ENCODE assay signal across 8 cellular contexts in the genomic region with DNA sequence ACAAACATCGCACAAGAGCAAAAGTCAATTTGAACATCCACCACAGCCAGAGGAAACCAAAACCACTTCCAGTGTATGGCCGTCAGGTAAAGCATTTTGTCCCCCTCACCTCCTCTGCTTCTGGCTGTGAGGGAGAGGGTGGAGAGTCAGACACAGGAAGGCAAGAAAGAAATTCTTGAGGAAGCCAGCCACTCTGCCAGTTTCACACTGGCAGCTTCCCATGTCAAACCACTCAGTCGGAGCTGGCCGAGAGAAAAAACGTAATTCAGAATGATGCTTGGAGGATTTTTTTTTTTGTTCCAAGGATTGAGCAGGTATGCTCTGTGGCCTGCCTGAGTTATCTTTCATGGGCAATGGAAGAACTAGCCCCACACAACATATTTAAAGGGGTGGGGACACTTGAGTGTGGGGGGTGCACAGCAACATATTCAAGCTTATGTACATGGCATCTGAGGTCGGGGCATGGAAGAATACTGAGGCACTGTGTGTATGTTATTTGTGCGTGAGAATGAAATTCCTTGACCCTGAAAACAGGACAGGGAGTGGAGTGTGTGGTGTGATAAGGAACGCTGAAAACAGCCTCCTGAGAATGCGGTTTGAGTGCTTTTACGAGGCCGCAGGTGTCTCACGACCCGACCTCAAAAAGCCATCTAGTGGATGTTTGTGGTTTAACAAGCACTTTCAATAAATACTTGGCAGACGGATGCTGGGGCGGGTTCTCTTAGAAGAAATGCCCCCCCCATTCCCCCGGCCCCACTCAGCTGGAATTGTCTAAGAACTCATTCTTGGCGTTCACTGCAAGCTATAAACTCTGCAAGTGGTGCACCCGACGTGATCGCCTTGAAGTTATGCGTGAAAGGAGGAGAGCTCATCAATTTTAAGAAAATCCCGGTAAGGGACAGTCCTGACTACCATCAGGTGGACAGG. TPM values are rescaled to one million over a fixed set of nuclear protein-coding genes. Genes with fewer than 3 reads are reported as not detected.
A peak's percentile ranks its signal among the peaks of the same experiment; 100 is the strongest.
DNase-seq lines count a peak whose midpoint lies in the region; ATAC-seq lines count a peak whose summit lies in the region.

No MANE protein-coding gene starts in this region.

- no peaks in the 10 kb centered on the region for H3K27me3 ChIP-seq in mesendoderm (ENCODE audit: insufficient read depth, low read length, poor library complexity)

- no peak overlapping the region for H3K4me2 ChIP-seq in mesendoderm (ENCODE audit: low read length)

- peak; percentile 13 for ATAC-seq in HG03439 (IDR thresholded peaks at IDR 0.05; ENCODE audit: unreplicated experiment)

- no peaks in the 10 kb centered on the region for H3K79me2 ChIP-seq in mesendoderm (ENCODE audit: control insufficient read depth, insufficient read depth, low read length)

- WGBS in mesendoderm (ENCODE audit: extremely low coverage, insufficient coverage, low lambda C conversion rate) = no CpG with 5 or more reads among the region's 22 CpGs

- no peak overlapping the region for H3K4me3 ChIP-seq in mesendoderm (ENCODE audit: low read length)

- H3K36me3 ChIP-seq in mesendoderm (ENCODE audit: control insufficient read depth, insufficient read depth, low read length) = no peaks in the 10 kb centered on the region

- H2AK5ac ChIP-seq in mesendoderm (ENCODE audit: low read length) = no peak overlapping the region

- no peak overlapping the region for H3K4ac ChIP-seq in mesendoderm (ENCODE audit: low read depth, low read length)

- no peak overlapping the region for H3K23ac ChIP-seq in mesendoderm (ENCODE audit: low read length)

- H4K8ac ChIP-seq in mesendoderm (ENCODE audit: low read depth, low read length) = no peak overlapping the region

- no peaks in the 10 kb centered on the region for H3K79me1 ChIP-seq in mesendoderm (ENCODE audit: low read length)

- no peaks in the 10 kb centered on the region for H3K4me1 ChIP-seq in mesendoderm (ENCODE audit: control insufficient read depth, low read depth, low read length)

- H2BK5ac ChIP-seq in mesendoderm (ENCODE audit: low read length) = no peak overlapping the region

- no peak overlapping the region for H2BK15ac ChIP-seq in mesendoderm (replicated peaks; ENCODE audit: low read depth)

- no peak overlapping the region for H2BK120ac ChIP-seq in mesendoderm (ENCODE audit: low read depth, low read length)

- H4K5ac ChIP-seq in mesendoderm (ENCODE audit: low read length) = no peak overlapping the region

- no peak overlapping the region for H3K27ac ChIP-seq in mesendoderm (ENCODE audit: low read depth, low read length)

- no peak overlapping the region for H3K56ac ChIP-seq in mesendoderm (ENCODE audit: low read length)

- H3K18ac ChIP-seq in mesendoderm (ENCODE audit: low read length) = no peak overlapping the region

- no peak overlapping the region for H3K9ac ChIP-seq in mesendoderm (ENCODE audit: low read length)

- DNase-seq in COLO829 (ENCODE audit: low spot score) = peak; percentile 53
- DNase-seq in NCI-H69 (lab: John Stamatoyannopoulos, UW) = peak; percentile 86
- peak; percentile 58 for DNase-seq in activated CD4-positive, alpha-beta T cell treated with anti-CD3 and anti-CD28 coated beads, Interleukin-2, amount 50 U/mL, for 1 hour
- DNase-seq in effector CD4-positive, alpha-beta T cell = peak; percentile 58
- peak; percentile 84 for DNase-seq in mesendoderm
- DNase-seq in stimulated activated CD8-positive, alpha-beta memory T cell treated with anti-CD3 and anti-CD28 coated beads, Interleukin-7, amount 100 ng/mL, for 4 hours (ENCODE audit: low read depth in 2 of 2) = peak; percentile 53 to 56
- DNase-seq in occipital lobe (lab: John Stamatoyannopoulos, UW) = no peak

RNA-seq across cellular contexts. Expression of gene DAXX, which starts 22.3 kb away (rescaled TPM):
- polyA plus RNA-seq in mesendoderm (2013, experiment 1 of 2) = 68.6 TPM
- polyA plus RNA-seq in mesendoderm (2013, experiment 2 of 2) = 69.9 TPM
- 30.1 TPM for total RNA-seq in occipital lobe

RNA-seq across cellular contexts. Expression of gene ZBTB22, which starts 27.5 kb away (rescaled TPM):
- 4.3 TPM for polyA plus RNA-seq in mesendoderm (2013, experiment 1 of 2)
- 4.1 TPM for polyA plus RNA-seq in mesendoderm (2013, experiment 2 of 2)
- 28.4 TPM for total RNA-seq in occipital lobe

RNA-seq across cellular contexts. Expression of gene TAPBP, which starts 31.2 kb away (rescaled TPM):
- 14.8 TPM for polyA plus RNA-seq in mesendoderm (2013, experiment 1 of 2)
- 14.4 TPM for polyA plus RNA-seq in mesendoderm (2013, experiment 2 of 2)
- 10.5 TPM for total RNA-seq in occipital lobe

RNA-seq across cellular contexts. Expression of gene RGL2, which starts 46.3 kb away (rescaled TPM):
- 41.9 TPM for polyA plus RNA-seq in mesendoderm (2013, experiment 1 of 2)
- polyA plus RNA-seq in mesendoderm (2013, experiment 2 of 2) = 41.2 TPM
- 13.7 TPM for total RNA-seq in occipital lobe

RNA-seq across cellular contexts. Expression of gene KIFC1, which starts 46.6 kb away (rescaled TPM):
- polyA plus RNA-seq in mesendoderm (2013, experiment 1 of 2) = 44.8 TPM
- 46.4 TPM for polyA plus RNA-seq in mesendoderm (2013, experiment 2 of 2)
- total RNA-seq in occipital lobe = 3.6 TPM
